ENCODE assay signal across 8 cellular contexts in the genomic region with DNA sequence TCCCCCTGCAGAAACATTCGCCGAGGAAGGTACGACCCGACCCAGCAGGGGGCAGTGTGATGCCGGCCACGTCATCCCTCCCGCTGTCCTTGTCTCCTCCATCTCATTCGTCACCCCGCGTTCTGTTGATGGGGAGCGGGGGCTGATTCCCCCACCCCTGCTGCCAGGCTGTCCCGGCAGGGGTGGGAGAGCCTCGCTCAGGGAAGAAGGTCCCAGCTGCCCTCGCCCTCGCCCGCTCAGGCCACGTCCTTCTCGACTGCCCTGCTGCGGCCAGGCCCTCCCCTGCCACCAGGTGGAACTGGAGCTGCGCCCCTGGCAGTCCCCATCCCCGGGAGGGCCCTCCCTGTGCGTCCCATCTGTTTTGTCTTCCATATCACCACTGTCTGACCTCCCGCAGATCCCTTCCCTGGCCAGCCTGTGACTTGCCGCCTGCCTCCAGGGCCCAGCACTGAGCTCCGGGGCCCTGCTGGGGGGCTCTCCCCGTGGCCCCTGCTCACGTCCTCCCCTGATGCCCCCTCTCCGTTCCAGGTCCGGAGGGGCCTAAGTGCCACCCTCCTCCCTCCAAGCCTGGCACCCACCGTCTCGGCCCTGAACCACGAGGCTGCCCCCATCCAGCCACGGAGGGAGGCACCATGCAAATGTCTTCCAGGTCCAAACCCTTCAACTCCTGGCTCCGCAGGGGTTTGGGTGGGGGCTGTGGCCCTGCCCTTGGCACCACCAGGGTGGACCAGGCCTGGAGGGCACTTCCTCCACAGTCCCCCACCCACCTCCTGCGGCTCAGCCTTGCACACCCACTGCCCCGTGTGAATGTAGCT. TPM values are rescaled to one million over a fixed set of nuclear protein-coding genes. Genes with fewer than 3 reads are reported as not detected.
A peak's percentile ranks its signal among the peaks of the same experiment; 100 is the strongest.
DNase-seq lines count a peak whose midpoint lies in the region; ATAC-seq and TF ChIP-seq lines count a peak whose summit lies in the region.

No MANE protein-coding gene starts in this region.

- WGBS in right lobe of liver (ENCODE audit: insufficient coverage, low coverage, low lambda C conversion rate, missing lambda C conversion rate), result 8% methylated on average over 15 of the region's 36 CpGs

- H3K27ac Mint-ChIP-seq in activated CD4-positive, alpha-beta memory T cell treated with anti-CD3 and anti-CD28 coated beads for 36 hours, result no peak overlapping the region

- CTCF ChIA-PET in activated CD4-positive, alpha-beta memory T cell treated with anti-CD3 and anti-CD28 coated beads for 36 hours (lab: Charles Lee), result interaction anchor here (0.5 to 5.7 kb wide), 29 partner anchors 10 to 434 kb away, joined by 3 to 125 read pairs (median 3); partner anchors contain the start of genes DBF4B, GRN and HIGD1B

- H3K36me3 Mint-ChIP-seq in activated CD4-positive, alpha-beta memory T cell treated with anti-CD3 and anti-CD28 coated beads for 36 hours, result no peaks in the 10 kb centered on the region

- H3K9me3 Mint-ChIP-seq in activated CD4-positive, alpha-beta memory T cell treated with anti-CD3 and anti-CD28 coated beads for 36 hours, result no peaks in the 10 kb centered on the region

- ATAC-seq in right lobe of liver (peak; percentile 40 to 50 (median 46)), GM21576 (IDR thresholded peaks at IDR 0.05; ENCODE audit: unreplicated experiment) (no peak)

- H3K27me3 Mint-ChIP-seq in activated CD4-positive, alpha-beta memory T cell treated with anti-CD3 and anti-CD28 coated beads for 36 hours, result peaks cover 5% of the 10 kb centered on the region

- DNase-seq in AG08396 (ENCODE audit: low spot score), result peak; percentile 88
- DNase-seq in H7, result peak; percentile 92
- DNase-seq in NCI-H526 (lab: John Stamatoyannopoulos, UW), result peak; percentile 82 to 92
- peak; percentile 89 for DNase-seq in activated CD4-positive, alpha-beta memory T cell treated with anti-CD3 and anti-CD28 coated beads for 36 hours
- DNase-seq in dermis blood vessel endothelial cell, result peak; percentile 82
- peak; percentile 73 to 80 (median 78) for DNase-seq in right lobe of liver
- DNase-seq in stimulated activated CD4-positive, alpha-beta T cell treated with anti-CD3 and anti-CD28 coated beads, Interleukin-4, amount 100 ng/mL, for 24 hours, result peak; percentile 86

- no peak for TF ChIP-seq POLR2A in right lobe of liver (IDR thresholded peaks at IDR 0.05)

- intact Hi-C loops in activated CD4-positive, alpha-beta memory T cell treated with anti-CD3 and anti-CD28 coated beads for 36 hours (cut with micrococcal nuclease), result loop anchor here (1.0 to 5.0 kb wide), 2 partner anchors 86 to 243 kb away; no protein-coding TSS in a partner anchor
- intact Hi-C loops in right lobe of liver (cut with DNase I), result loop anchor here in 1 of 2 donors (5.0 to 10.0 kb wide), 2 partner anchors 88 to 335 kb away; no protein-coding TSS in a partner anchor

- peak overlapping the region; percentile 26 for H3K4me3 Mint-ChIP-seq in activated CD4-positive, alpha-beta memory T cell treated with anti-CD3 and anti-CD28 coated beads for 36 hours

- H3K9me3 ChIP-seq in right lobe of liver, result no peaks in the 10 kb centered on the region

- peaks cover 5% of the 10 kb centered on the region for H3K4me1 Mint-ChIP-seq in activated CD4-positive, alpha-beta memory T cell treated with anti-CD3 and anti-CD28 coated beads for 36 hours (ENCODE audit: low read depth)

- H3K36me3 ChIP-seq in H7 (replicated peaks; ENCODE audit: control insufficient read depth, insufficient read depth, low read length) (no peaks in the 10 kb centered on the region), right lobe of liver (no peaks in the 10 kb centered on the region)

- H3K27ac ChIP-seq in right lobe of liver, result no peak overlapping the region

- peak overlapping the region; percentile 45 for H3K4me3 ChIP-seq in H7 (ENCODE audit: insufficient read depth, low read depth, low read length)
- peak overlapping the region; percentile 17 to 36 (median 27) for H3K4me3 ChIP-seq in right lobe of liver

- peak; percentile 71 to 96 (median 90) for TF ChIP-seq CTCF in right lobe of liver (IDR thresholded peaks at IDR 0.05)

- POLR2A ChIA-PET in activated CD4-positive, alpha-beta memory T cell treated with anti-CD3 and anti-CD28 coated beads for 36 hours (lab: Charles Lee), result no interaction called here

- peaks cover 0 to 13% (median 3%) of the 10 kb centered on the region in 4 donors for H3K4me1 ChIP-seq in right lobe of liver

- peaks cover 18% of the 10 kb centered on the region for H3K27me3 ChIP-seq in H7 (ENCODE audit: control insufficient read depth, insufficient read depth, low read length)
- H3K27me3 ChIP-seq in right lobe of liver, result no peaks in the 10 kb centered on the region

RNA-seq across cellular contexts. Expression of gene ADAM11, which starts 20.6 kb away (rescaled TPM):
- total RNA-seq in H7 (2014; rRNA removed; shearing (Covaris generic)), result 0.45 and 1.2 TPM in 2 replicates
- total RNA-seq in activated CD4-positive, alpha-beta memory T cell treated with anti-CD3 and anti-CD28 coated beads for 36 hours, result under 1 TPM; 0.12 to 0.33 TPM
- total RNA-seq in dermis blood vessel endothelial cell, result under 0.01 and 0.09 TPM in 2 replicates
- under 1 TPM in 4 of 6 experiments, not detected in 2; 0.04 to 0.12 (median 0.08) TPM for total RNA-seq in right lobe of liver

RNA-seq across cellular contexts. Expression of gene GJC1, which starts 50.7 kb away (rescaled TPM):
- total RNA-seq in H7 (2014; rRNA removed; shearing (Covaris generic)), result 23.1 and 32.7 TPM in 2 replicates
- total RNA-seq in activated CD4-positive, alpha-beta memory T cell treated with anti-CD3 and anti-CD28 coated beads for 36 hours, result 1 to 10 TPM; 1.9 to 2.7 TPM
- total RNA-seq in dermis blood vessel endothelial cell, result 7.5 and 13.9 TPM in 2 replicates
- under 1 TPM; 0.18 to 0.84 (median 0.33) TPM for total RNA-seq in right lobe of liver
